Comparison of ENCODE assay signal across 30 cellular contexts in genomic region chr2:124693156-124693555, GRCh38.
"Had no signal": no experiment of that assay in that cellular context is flagged by ENCODE, and none has a peak within 500 bp of the region (broad histone marks: within the 10 kb centered on the region; RNA-seq: fewer than 3 reads in every experiment).

No MANE protein-coding gene starts in this region.

- H3K27me3 ChIP-seq: ascending aorta, cardiac muscle cell, Peyer's patch had no signal

- H3K27me3 Mint-ChIP-seq: activated CD4-positive, alpha-beta memory T cell treated with anti-CD3 and anti-CD28 coated beads, Interleukin-2, amount 10 ng/mL, durations not matched to agents 7 days and 5 days; activated CD8-positive, alpha-beta memory T cell treated with anti-CD3 and anti-CD28 coated beads, Interleukin-2, amount 10 ng/mL, durations not matched to agents 7 days and 5 days; activated naive CD4-positive, alpha-beta T cell treated with anti-CD3 and anti-CD28 coated beads, Interleukin-2, amount 10 ng/mL, durations not matched to agents 7 days and 5 days; activated naive CD8-positive, alpha-beta T cell had no signal

- H3K27ac ChIP-seq: cardiac muscle cell, KMS-11, Peyer's patch, WERI-Rb-1 had no signal

- ATAC-seq: activated CD8-positive, alpha-beta memory T cell treated with anti-CD3 and anti-CD28 coated beads, Interleukin-2, amount 10 ng/mL, durations not matched to agents 7 days and 5 days; PC-3 had no signal

- H3K4me3 ChIP-seq: ascending aorta, cardiac muscle cell, Peyer's patch had no signal

- H3K36me3 Mint-ChIP-seq: activated CD8-positive, alpha-beta memory T cell treated with anti-CD3 and anti-CD28 coated beads, Interleukin-2, amount 10 ng/mL, durations not matched to agents 7 days and 5 days; activated naive CD4-positive, alpha-beta T cell treated with anti-CD3 and anti-CD28 coated beads, Interleukin-2, amount 10 ng/mL, durations not matched to agents 7 days and 5 days; activated naive CD8-positive, alpha-beta T cell had no signal

- H3K4me1 Mint-ChIP-seq: activated CD4-positive, alpha-beta memory T cell treated with anti-CD3 and anti-CD28 coated beads, Interleukin-2, amount 10 ng/mL, durations not matched to agents 7 days and 5 days; activated CD8-positive, alpha-beta memory T cell treated with anti-CD3 and anti-CD28 coated beads, Interleukin-2, amount 10 ng/mL, durations not matched to agents 7 days and 5 days; activated naive CD4-positive, alpha-beta T cell treated with anti-CD3 and anti-CD28 coated beads, Interleukin-2, amount 10 ng/mL, durations not matched to agents 7 days and 5 days had no signal

- H3K27ac Mint-ChIP-seq: activated CD4-positive, alpha-beta memory T cell treated with anti-CD3 and anti-CD28 coated beads, Interleukin-2, amount 10 ng/mL, durations not matched to agents 7 days and 5 days; activated CD8-positive, alpha-beta memory T cell treated with anti-CD3 and anti-CD28 coated beads, Interleukin-2, amount 10 ng/mL, durations not matched to agents 7 days and 5 days; activated naive CD4-positive, alpha-beta T cell treated with anti-CD3 and anti-CD28 coated beads, Interleukin-2, amount 10 ng/mL, durations not matched to agents 7 days and 5 days; activated naive CD8-positive, alpha-beta T cell had no signal

- H3K4me3 Mint-ChIP-seq: activated CD4-positive, alpha-beta memory T cell treated with anti-CD3 and anti-CD28 coated beads, Interleukin-2, amount 10 ng/mL, durations not matched to agents 7 days and 5 days; activated CD8-positive, alpha-beta memory T cell treated with anti-CD3 and anti-CD28 coated beads, Interleukin-2, amount 10 ng/mL, durations not matched to agents 7 days and 5 days; activated naive CD4-positive, alpha-beta T cell treated with anti-CD3 and anti-CD28 coated beads, Interleukin-2, amount 10 ng/mL, durations not matched to agents 7 days and 5 days; activated naive CD8-positive, alpha-beta T cell had no signal

- DNase-seq: activated CD4-positive, alpha-beta memory T cell treated with anti-CD3 and anti-CD28 coated beads, Interleukin-2, amount 10 ng/mL, durations not matched to agents 7 days and 5 days; activated CD4-positive, alpha-beta T cell treated with anti-CD3 and anti-CD28 coated beads for 1 hour; activated CD4-positive, alpha-beta T cell treated with anti-CD3 and anti-CD28 coated beads for 48 hours; activated CD4-positive, CD25-positive, alpha-beta regulatory T cell; activated CD8-positive, alpha-beta memory T cell treated with anti-CD3 and anti-CD28 coated beads for 24 hours; activated CD8-positive, alpha-beta memory T cell treated with anti-CD3 and anti-CD28 coated beads, Interleukin-2, amount 10 ng/mL, durations not matched to agents 7 days and 5 days; activated CD8-positive, alpha-beta memory T cell treated with anti-CD3 and anti-CD28 coated beads, Interleukin-2, amount 50 U/mL, for 48 hours; activated effector memory CD4-positive, alpha-beta T cell treated with Interleukin-2 at 50 U/mL for 16 hours; activated naive CD4-positive, alpha-beta T cell treated with anti-CD3 and anti-CD28 coated beads, Interleukin-2, amount 10 ng/mL, durations not matched to agents 7 days and 5 days; activated T-cell treated with anti-CD3 and anti-CD28 coated beads, Interleukin-2, amount 50 U/mL, for 48 hours; amygdala; MM.1S; MV-4-11; NCI-H1436 treated with DMSO at 0.1 percent for 48 hours; NCI-H1694 treated with DMSO at 0.1 percent for 48 hours; NCI-H526; NCI-H748 treated with DMSO at 0.1 percent for 48 hours; NK-92 treated with Interleukin-12 subunit alpha and Interleukin-12 subunit beta, amount 100 ng/mL, for 24 hours; PC-3; Peyer's patch; RPMI8226; SW 1271; T-helper 1 cell; T-helper 2 cell; T-helper 9 cell; WERI-Rb-1 had no signal

- H3K4me1 ChIP-seq: ascending aorta, Peyer's patch had no signal

- H3K36me3 ChIP-seq: ascending aorta, cardiac muscle cell, Peyer's patch, WERI-Rb-1 had no signal
